In genomic region chr2:122545821-122546220, GRCh38 we compare ENCODE assay signal across 33 cellular contexts.
"Had no signal": no experiment of that assay in that cellular context is flagged by ENCODE, and none has a peak within 500 bp of the region (broad histone marks: within the 10 kb centered on the region; RNA-seq: fewer than 3 reads in every experiment).

No MANE protein-coding gene starts in this region.

- H3K36me3 Mint-ChIP-seq: activated CD4-positive, alpha-beta memory T cell treated with anti-CD3 and anti-CD28 coated beads for 36 hours; activated naive CD4-positive, alpha-beta T cell treated with anti-CD3 and anti-CD28 coated beads, Interleukin-2, amount 10 ng/mL, durations not matched to agents 7 days and 5 days; activated naive CD4-positive, alpha-beta T cell treated with anti-CD3 and anti-CD28 coated beads, Interleukin-2, amount 50 U/mL, for 24 hours; activated naive CD8-positive, alpha-beta T cell; activated naive CD8-positive, alpha-beta T cell treated with anti-CD3 and anti-CD28 coated beads, Interleukin-2, amount 10 ng/mL, durations not matched to agents 7 days and 5 days; brain had no signal

- H3K27ac ChIP-seq: ascending aorta, cardiac muscle cell, colonic mucosa had no signal

- H3K4me3 ChIP-seq: ascending aorta, cardiac muscle cell, colonic mucosa had no signal

- H3K9me3 ChIP-seq: ascending aorta, colonic mucosa had no signal

- H3K4me1 Mint-ChIP-seq: activated B cell treated with CpG ODN at 0.5 μM for 24 hours; activated CD4-positive, alpha-beta T cell treated with anti-CD3 and anti-CD28 coated beads, Interleukin-2, amount 10 ng/mL, durations not matched to agents 24 days and 14 days; activated naive CD4-positive, alpha-beta T cell treated with anti-CD3 and anti-CD28 coated beads, Interleukin-2, amount 10 ng/mL, durations not matched to agents 7 days and 5 days; activated naive CD4-positive, alpha-beta T cell treated with anti-CD3 and anti-CD28 coated beads, Interleukin-2, amount 50 U/mL, for 24 hours; activated naive CD8-positive, alpha-beta T cell treated with anti-CD3 and anti-CD28 coated beads, Interleukin-2, amount 10 ng/mL, durations not matched to agents 7 days and 5 days; activated naive CD8-positive, alpha-beta T cell treated with anti-CD3 and anti-CD28 coated beads, Interleukin-2, amount 50 U/mL, for 24 hours; brain; central memory CD8-positive, alpha-beta T cell had no signal

- H3K27me3 Mint-ChIP-seq: activated B cell treated with CpG ODN at 0.5 μM for 24 hours; activated CD4-positive, alpha-beta memory T cell treated with anti-CD3 and anti-CD28 coated beads for 36 hours; activated CD4-positive, alpha-beta T cell treated with anti-CD3 and anti-CD28 coated beads, Interleukin-2, amount 10 ng/mL, durations not matched to agents 24 days and 14 days; activated CD8-positive, alpha-beta T cell treated with anti-CD3 and anti-CD28 coated beads for 36 hours; activated naive CD4-positive, alpha-beta T cell treated with anti-CD3 and anti-CD28 coated beads, Interleukin-2, amount 10 ng/mL, durations not matched to agents 7 days and 5 days; activated naive CD4-positive, alpha-beta T cell treated with anti-CD3 and anti-CD28 coated beads, Interleukin-2, amount 50 U/mL, for 24 hours; activated naive CD8-positive, alpha-beta T cell; activated naive CD8-positive, alpha-beta T cell treated with anti-CD3 and anti-CD28 coated beads, Interleukin-2, amount 10 ng/mL, durations not matched to agents 7 days and 5 days; activated naive CD8-positive, alpha-beta T cell treated with anti-CD3 and anti-CD28 coated beads, Interleukin-2, amount 50 U/mL, for 24 hours; central memory CD8-positive, alpha-beta T cell had no signal

- DNase-seq: activated B cell treated with CpG ODN at 0.5 μM for 24 hours; activated CD4-positive, alpha-beta memory T cell treated with anti-CD3 and anti-CD28 coated beads for 36 hours; activated CD4-positive, alpha-beta T cell treated with anti-CD3 and anti-CD28 coated beads for 4 hours; activated CD4-positive, alpha-beta T cell treated with anti-CD3 and anti-CD28 coated beads, Interleukin-2, amount 10 ng/mL, durations not matched to agents 24 days and 14 days; activated CD4-positive, alpha-beta T cell treated with anti-CD3 and anti-CD28 coated beads, Interleukin-2, amount 50 U/mL, for 1 hour; activated CD4-positive, alpha-beta T cell treated with anti-CD3 and anti-CD28 coated beads, Interleukin-2, amount 50 U/mL, for 4 hours; activated CD4-positive, CD25-positive, alpha-beta regulatory T cell treated with anti-CD3 and anti-CD28 coated beads, Interleukin-2, amount 50 U/mL, for 72 hours; activated CD8-positive, alpha-beta memory T cell treated with anti-CD3 and anti-CD28 coated beads, Interleukin-2, amount 50 U/mL, for 4 hours; activated CD8-positive, alpha-beta T cell treated with anti-CD3 and anti-CD28 coated beads for 36 hours; activated effector memory CD4-positive, alpha-beta T cell treated with Interleukin-2 at 50 U/mL for 16 hours; activated gamma-delta T cell; activated naive CD4-positive, alpha-beta T cell treated with anti-CD3 and anti-CD28 coated beads, Interleukin-2, amount 10 ng/mL, durations not matched to agents 7 days and 5 days; activated naive CD4-positive, alpha-beta T cell treated with Interleukin-2 at 50 U/mL for 16 hours; activated naive CD8-positive, alpha-beta T cell treated with anti-CD3 and anti-CD28 coated beads, Interleukin-2, amount 10 ng/mL, durations not matched to agents 7 days and 5 days; activated naive CD8-positive, alpha-beta T cell treated with anti-CD3 and anti-CD28 coated beads, Interleukin-2, amount 50 U/mL, for 24 hours; activated T-cell treated with anti-CD3 and anti-CD28 coated beads for 4 hours; activated T-cell treated with anti-CD3 and anti-CD28 coated beads, Interleukin-2, amount 50 U/mL, for 1 hour; activated T-cell treated with anti-CD3 and anti-CD28 coated beads, Interleukin-2, amount 50 U/mL, for 48 hours; amygdala; anterior cingulate cortex; caudate nucleus; cerebellar nuclear complex; colonic mucosa; T-helper 2 cell; T-helper 9 cell had no signal

- H3K27ac Mint-ChIP-seq: activated B cell treated with CpG ODN at 0.5 μM for 24 hours; activated CD4-positive, alpha-beta memory T cell treated with anti-CD3 and anti-CD28 coated beads for 36 hours; activated CD4-positive, alpha-beta T cell treated with anti-CD3 and anti-CD28 coated beads, Interleukin-2, amount 10 ng/mL, durations not matched to agents 24 days and 14 days; activated CD8-positive, alpha-beta T cell treated with anti-CD3 and anti-CD28 coated beads for 36 hours; activated naive CD4-positive, alpha-beta T cell treated with anti-CD3 and anti-CD28 coated beads, Interleukin-2, amount 10 ng/mL, durations not matched to agents 7 days and 5 days; activated naive CD4-positive, alpha-beta T cell treated with anti-CD3 and anti-CD28 coated beads, Interleukin-2, amount 50 U/mL, for 24 hours; activated naive CD8-positive, alpha-beta T cell; activated naive CD8-positive, alpha-beta T cell treated with anti-CD3 and anti-CD28 coated beads, Interleukin-2, amount 10 ng/mL, durations not matched to agents 7 days and 5 days; activated naive CD8-positive, alpha-beta T cell treated with anti-CD3 and anti-CD28 coated beads, Interleukin-2, amount 50 U/mL, for 24 hours; activated T-helper 2 cell treated with anti-CD3 and anti-CD28 coated beads, Interferon-gamma antibody, Interleukin-2, Interleukin-4, amounts not matched to agents 10 μg/mL and 5 μg/mL and 100 μg/mL, durations not matched to agents 14 hours and 24 hours and 36 hours; brain; T-helper 2 cell treated with Interferon-gamma antibody and Interleukin-4, amounts not matched to agents 5 μg/mL and 100 μg/mL, for 36 hours had no signal

- H3K4me3 Mint-ChIP-seq: activated B cell treated with CpG ODN at 0.5 μM for 24 hours; activated CD4-positive, alpha-beta memory T cell treated with anti-CD3 and anti-CD28 coated beads for 36 hours; activated CD4-positive, alpha-beta T cell treated with anti-CD3 and anti-CD28 coated beads, Interleukin-2, amount 10 ng/mL, durations not matched to agents 24 days and 14 days; activated CD8-positive, alpha-beta T cell treated with anti-CD3 and anti-CD28 coated beads for 36 hours; activated naive CD4-positive, alpha-beta T cell treated with anti-CD3 and anti-CD28 coated beads, Interleukin-2, amount 10 ng/mL, durations not matched to agents 7 days and 5 days; activated naive CD4-positive, alpha-beta T cell treated with anti-CD3 and anti-CD28 coated beads, Interleukin-2, amount 50 U/mL, for 24 hours; activated naive CD8-positive, alpha-beta T cell; activated naive CD8-positive, alpha-beta T cell treated with anti-CD3 and anti-CD28 coated beads, Interleukin-2, amount 10 ng/mL, durations not matched to agents 7 days and 5 days; activated naive CD8-positive, alpha-beta T cell treated with anti-CD3 and anti-CD28 coated beads, Interleukin-2, amount 50 U/mL, for 24 hours; brain; central memory CD8-positive, alpha-beta T cell; T-helper 2 cell treated with Interferon-gamma antibody and Interleukin-4, amounts not matched to agents 5 μg/mL and 100 μg/mL, for 36 hours had no signal

- H3K36me3 ChIP-seq: ascending aorta, cardiac muscle cell, colonic mucosa had no signal

- H3K27me3 ChIP-seq: ascending aorta, cardiac muscle cell, colonic mucosa had no signal

- H3K4me1 ChIP-seq: ascending aorta, colonic mucosa had no signal

- H3K9me3 Mint-ChIP-seq: activated B cell treated with CpG ODN at 0.5 μM for 24 hours had no signal

- ATAC-seq: activated CD8-positive, alpha-beta T cell treated with anti-CD3 and anti-CD28 coated beads for 36 hours; activated naive CD8-positive, alpha-beta T cell treated with anti-CD3 and anti-CD28 coated beads, Interleukin-2, amount 50 U/mL, for 24 hours had no signal
